In genomic region chr22:31080164-31080847, GRCh38 we compare ENCODE assay signal across 8 cellular contexts. TPM values are rescaled to one million over a fixed set of nuclear protein-coding genes. Genes with fewer than 3 reads are reported as not detected.
DNase-seq lines count a peak whose midpoint lies in the region; ATAC-seq and FAIRE-seq lines count a peak whose summit lies in the region.

No MANE protein-coding gene starts in this region.

- no peaks in the 10 kb centered on the region for H3K27me3 Mint-ChIP-seq in central memory CD8-positive, alpha-beta T cell
- H3K27me3 Mint-ChIP-seq in naive B cell: no peaks in the 10 kb centered on the region

- peak overlapping the region; percentile 81 for H3K27ac Mint-ChIP-seq in central memory CD8-positive, alpha-beta T cell (ENCODE audit: low read depth)
- peak overlapping the region in 4 of 6 donors; percentile 33 to 76 (median 60) for H3K27ac Mint-ChIP-seq in naive B cell

- peaks cover 32% of the 10 kb centered on the region for H3K4me1 Mint-ChIP-seq in central memory CD8-positive, alpha-beta T cell
- peaks cover 27 to 37% (median 37%) of the 10 kb centered on the region in 3 donors for H3K4me1 Mint-ChIP-seq in naive B cell

- H3K27me3 ChIP-seq in BLaER1 (no peaks in the 10 kb centered on the region), HUES6 (ENCODE audit: control insufficient read depth, insufficient read depth, low read length) (no peaks in the 10 kb centered on the region)

- H3K4me1 ChIP-seq in BLaER1 (peaks cover 42% of the 10 kb centered on the region), HUES6 (ENCODE audit: control insufficient read depth, insufficient read depth, low read length) (peaks cover 33% of the 10 kb centered on the region)

- H3K9ac ChIP-seq in BLaER1 (peak overlapping the region; percentile 96), HUES6 (ENCODE audit: low read length) (peak overlapping the region; percentile 77)

- H3K27ac ChIP-seq in BLaER1 (peak overlapping the region; percentile 97), HUES6 (ENCODE audit: low read depth, low read length) (peak overlapping the region; percentile 75; the same call in 1 of the 2 replicates)

- H3K4me3 Mint-ChIP-seq in central memory CD8-positive, alpha-beta T cell: peak overlapping the region; percentile 83
- peak overlapping the region; percentile 86 to 95 (median 90) for H3K4me3 Mint-ChIP-seq in naive B cell

- peaks cover 6% of the 10 kb centered on the region for H3K36me3 Mint-ChIP-seq in central memory CD8-positive, alpha-beta T cell (ENCODE audit: insufficient read depth)
- no peaks in the 10 kb centered on the region for H3K36me3 Mint-ChIP-seq in naive B cell

- peak overlapping the region; percentile 100 for H3K4me2 ChIP-seq in BLaER1

- no peak for DNase-seq in central memory CD8-positive, alpha-beta T cell (ENCODE audit: low spot score in 2 of 2)
- DNase-seq in naive B cell: no peak
- no peak for DNase-seq in HTR-8/SVneo (ENCODE audit: insufficient read length, low spot score)
- no peak for DNase-seq in Ammon's horn (ENCODE audit: low spot score)
- DNase-seq in C1 segment of cervical spinal cord (lab: John Stamatoyannopoulos, UW): no peak
- DNase-seq in NCI-H1436 treated with DMSO at 0.1 percent for 48 hours (lab: John Stamatoyannopoulos, UW): no peak

- FAIRE-seq in HTR-8/SVneo (lab: Jason Lieb, UNC): no peak

- peaks cover 15% of the 10 kb centered on the region for H4K20me1 ChIP-seq in BLaER1

- H3K4me3 ChIP-seq in BLaER1 (peak overlapping the region; percentile 85), HUES6 (ENCODE audit: low read depth, low read length) (peak overlapping the region; percentile 78)

- H3K9me3 Mint-ChIP-seq in central memory CD8-positive, alpha-beta T cell: no peaks in the 10 kb centered on the region
- H3K9me3 Mint-ChIP-seq in naive B cell: no peaks in the 10 kb centered on the region

- ATAC-seq in central memory CD8-positive, alpha-beta T cell (replicated peaks; ENCODE audit: extremely low read depth, poor library complexity, severe bottlenecking): no peak
- no peak for ATAC-seq in naive B cell (ENCODE audit: low read depth in 2 of 2)

- H3K36me3 ChIP-seq in BLaER1 (no peaks in the 10 kb centered on the region), HUES6 (ENCODE audit: control insufficient read depth, insufficient read depth, low read length) (no peaks in the 10 kb centered on the region)

- H3K9me3 ChIP-seq in BLaER1 (no peaks in the 10 kb centered on the region), HUES6 (ENCODE audit: control insufficient read depth, insufficient read depth, low read depth, low read length) (no peaks in the 10 kb centered on the region)

RNA-seq across cellular contexts. Expression of gene SMTN, which starts 0.8 kb away (rescaled TPM):
- polyA plus RNA-seq in naive B cell (ENCODE audit: low read depth in 6 of 6): 1 to 10 TPM in 1 of 6 donors, under 1 TPM in 2, not detected in 3; 0.27 to 1.0 (median 0.79) TPM

RNA-seq across cellular contexts. Expression of gene SELENOM, which starts 27.1 kb away (rescaled TPM):
- 10 to 100 TPM; 31.1 to 54.8 (median 42.9) TPM for polyA plus RNA-seq in naive B cell (ENCODE audit: low read depth in 6 of 6)

RNA-seq across cellular contexts. Expression of gene INPP5J, which starts 42.5 kb away (rescaled TPM):
- polyA plus RNA-seq in naive B cell (ENCODE audit: low read depth in 6 of 6): under 1 TPM in 1 of 6 donors, not detected in 5; 0.26 TPM
